37 cellular contexts compared by ENCODE assay signal in genomic region chr1:51444534-51445192, GRCh38.
A peak's percentile ranks its signal among the peaks of the same experiment; 100 is the strongest.
DNase-seq lines count a peak whose midpoint lies in the region; FAIRE-seq and TF ChIP-seq lines count a peak whose summit lies in the region.
"Had no signal": no experiment of that assay in that cellular context is flagged by ENCODE, and none has a peak within 500 bp of the region (broad histone marks: within the 10 kb centered on the region; RNA-seq: fewer than 3 reads in every experiment).

No MANE protein-coding gene starts in this region.

- WGBS in endodermal cell (ENCODE audit: insufficient coverage in 1 of 2, insufficient read length in 1 of 2), 2 experiments = 90 to 96% methylated on average over 3 of the region's 3 CpGs

- H3K27me3 Mint-ChIP-seq in endodermal cell (ENCODE audit: insufficient read depth) = no peaks in the 10 kb centered on the region
- H3K27me3 Mint-ChIP-seq: activated CD4-positive, alpha-beta memory T cell treated with anti-CD3 and anti-CD28 coated beads, Interleukin-2, amount 10 ng/mL, durations not matched to agents 7 days and 5 days; activated naive CD8-positive, alpha-beta T cell treated with anti-CD3 and anti-CD28 coated beads, Interleukin-2, amount 50 U/mL, for 24 hours had no signal

- CTCF ChIA-PET in A673 (lab: Charles Lee) = no interaction called here

- no peak overlapping the region for H3K4me3 Mint-ChIP-seq in endodermal cell
- H3K4me3 Mint-ChIP-seq: activated CD4-positive, alpha-beta memory T cell treated with anti-CD3 and anti-CD28 coated beads, Interleukin-2, amount 10 ng/mL, durations not matched to agents 7 days and 5 days; activated naive CD8-positive, alpha-beta T cell treated with anti-CD3 and anti-CD28 coated beads, Interleukin-2, amount 50 U/mL, for 24 hours had no signal

- no peaks in the 10 kb centered on the region for H3K27me3 ChIP-seq in A673 (replicated peaks; ENCODE audit: insufficient read depth, low read depth, low read length, poor library complexity)
- H3K27me3 ChIP-seq in endodermal cell (ENCODE audit: control insufficient read depth, insufficient read depth, low read length, poor library complexity, severe bottlenecking) = no peaks in the 10 kb centered on the region
- H3K27me3 ChIP-seq: body of pancreas, colonic mucosa, esophagus muscularis mucosa, heart right ventricle, Peyer's patch, SJCRH30, spleen, upper lobe of right lung had no signal

- BruUV-seq in A673 (replicated peaks; lab: Mats Ljungman, UMichigan) = no TSS peak

- H3K4me1 Mint-ChIP-seq in endodermal cell = peaks cover 40% of the 10 kb centered on the region

- H3K4me1 ChIP-seq in A673 (ENCODE audit: insufficient read depth, low read length, poor library complexity, severe bottlenecking) (peaks cover 59% of the 10 kb centered on the region), endodermal cell (ENCODE audit: control insufficient read depth, insufficient read depth, low read length) (peaks cover 15% of the 10 kb centered on the region)
- H3K4me1 ChIP-seq: Caco-2, colonic mucosa, Peyer's patch, SJCRH30 had no signal

- H3K9me3 Mint-ChIP-seq in endodermal cell = no peaks in the 10 kb centered on the region
- H3K9me3 Mint-ChIP-seq: activated CD4-positive, alpha-beta memory T cell treated with anti-CD3 and anti-CD28 coated beads, Interleukin-2, amount 10 ng/mL, durations not matched to agents 7 days and 5 days; activated naive CD8-positive, alpha-beta T cell treated with anti-CD3 and anti-CD28 coated beads, Interleukin-2, amount 50 U/mL, for 24 hours had no signal

- no peak for DNase-seq in A673 (ENCODE audit: low spot score)
- DNase-seq in GM12891 (ENCODE audit: insufficient read length, low spot score) = no peak
- no peak for DNase-seq in SK-N-MC (ENCODE audit: low read depth, low spot score)
- no peak for DNase-seq in endodermal cell
- DNase-seq in NCI-H146 treated with DMSO at 0.1 percent for 48 hours (lab: John Stamatoyannopoulos, UW; ENCODE audit: unreplicated experiment) = no peak
- DNase-seq in hippocampal formation (lab: John Stamatoyannopoulos, UW) = no peak
- DNase-seq in NCI-H1092 (lab: John Stamatoyannopoulos, UW) = no peak
- no peak for DNase-seq in coronary artery (ENCODE audit: low spot score)
- DNase-seq: activated CD4-positive, alpha-beta memory T cell treated with anti-CD3 and anti-CD28 coated beads, Interleukin-2, amount 10 ng/mL, durations not matched to agents 7 days and 5 days; activated CD8-positive, alpha-beta memory T cell treated with anti-CD3 and anti-CD28 coated beads, Interleukin-2, amount 50 U/mL, for 48 hours; activated effector memory CD4-positive, alpha-beta T cell treated with anti-CD3 and anti-CD28 coated beads, Interleukin-2, amount 50 U/mL, for 16 hours; activated naive CD8-positive, alpha-beta T cell treated with anti-CD3 and anti-CD28 coated beads, Interleukin-2, amount 50 U/mL, for 24 hours; body of pancreas; C1 segment of cervical spinal cord; Caco-2; colonic mucosa; DMS79; foreskin melanocyte; GOT3; heart right ventricle; mammary epithelial cell; NCI-H1105 treated with DMSO at 0.1 percent for 48 hours; NCI-H2029; NCI-H2227 treated with DMSO at 0.1 percent for 48 hours; NCI-H526 treated with DMSO at 0.1 percent for 48 hours; Peyer's patch; right cardiac atrium; SJCRH30; spleen; stimulated activated CD4-positive, alpha-beta T cell treated with anti-CD3 and anti-CD28 coated beads, Interleukin-4, amount 100 ng/mL, for 1 hour; substantia nigra; T-helper 1 cell; upper lobe of right lung had no signal

- intact Hi-C loops in A673 (cut with micrococcal nuclease; ENCODE audit: unreplicated experiment) = no loop called here

- H3K27ac Mint-ChIP-seq in endodermal cell = peak overlapping the region; percentile 32
- H3K27ac Mint-ChIP-seq: activated CD4-positive, alpha-beta memory T cell treated with anti-CD3 and anti-CD28 coated beads, Interleukin-2, amount 10 ng/mL, durations not matched to agents 7 days and 5 days; activated naive CD8-positive, alpha-beta T cell treated with anti-CD3 and anti-CD28 coated beads, Interleukin-2, amount 50 U/mL, for 24 hours had no signal

- TF ChIP-seq POLR2A in GM12891 (IDR thresholded peaks at IDR 0.05; ENCODE audit: low read depth, low read length) = no peak

- peaks cover 32% of the 10 kb centered on the region for H3K36me3 Mint-ChIP-seq in endodermal cell (ENCODE audit: low read depth)

- H3K27ac ChIP-seq in A673 (ENCODE audit: low read depth, low read length, poor library complexity, severe bottlenecking) (peak overlapping the region; percentile 78), SK-N-MC (peak overlapping the region; percentile 91), endodermal cell (ENCODE audit: low read depth, low read length) (no peak overlapping the region), coronary artery (no peak overlapping the region)
- H3K27ac ChIP-seq: body of pancreas, colonic mucosa, esophagus muscularis mucosa, parathyroid adenoma, Peyer's patch, SJCRH30 had no signal

- POLR2A ChIA-PET in A673 (lab: Charles Lee; ENCODE audit: low non-redundant PET) = no interaction called here

- FAIRE-seq in GM12891 (lab: Jason Lieb, UNC) = peak; percentile 77
- FAIRE-seq: K562, TTC549 had no signal

- TF ChIP-seq CTCF in A673 (conservative IDR thresholded peaks at IDR 0.05; ENCODE audit: low read depth, low read length) (no peak), endodermal cell (conservative IDR thresholded peaks at IDR 0.05) (no peak), coronary artery (IDR thresholded peaks at IDR 0.05) (no peak)

- H3K9ac ChIP-seq in SK-N-MC (ENCODE audit: insufficient read length) (peak overlapping the region; percentile 31), endodermal cell (ENCODE audit: extremely low read depth, low read length, poor library complexity, severe bottlenecking) (no peak overlapping the region)
- H3K9ac ChIP-seq: parathyroid adenoma had no signal

- H3K4me3 ChIP-seq in A673 (ENCODE audit: low read depth, low read length, poor library complexity, severe bottlenecking) = peak overlapping the region; percentile 1
- peak overlapping the region; percentile 64 for H3K4me3 ChIP-seq in SK-N-MC
- no peak overlapping the region for H3K4me3 ChIP-seq in endodermal cell (ENCODE audit: low read length)
- no peak overlapping the region for H3K4me3 ChIP-seq in coronary artery
- H3K4me3 ChIP-seq: body of pancreas, colonic mucosa, esophagus muscularis mucosa, heart right ventricle, K562, Peyer's patch, SJCRH30, spleen, upper lobe of right lung had no signal

- H3K9me3 ChIP-seq in A673 (ENCODE audit: low read depth, low read length, poor library complexity, severe bottlenecking) = no peaks in the 10 kb centered on the region
- H3K9me3 ChIP-seq in SK-N-MC (ENCODE audit: low read depth, low read length) = no peaks in the 10 kb centered on the region
- no peaks in the 10 kb centered on the region for H3K9me3 ChIP-seq in endodermal cell (ENCODE audit: control insufficient read depth, low read length)
- H3K9me3 ChIP-seq: body of pancreas, Caco-2, colonic mucosa, esophagus muscularis mucosa, heart right ventricle, Peyer's patch, SJCRH30, spleen, upper lobe of right lung had no signal

- H3K36me3 ChIP-seq in A673 (ENCODE audit: insufficient read depth, low read length, poor library complexity, severe bottlenecking) = peaks cover 2% of the 10 kb centered on the region
- 0 out of 2 replicates have a peak, but pooled peaks cover 4% of the 10 kb centered on the region for H3K36me3 ChIP-seq in SK-N-MC (ENCODE audit: insufficient read depth, low read length)
- H3K36me3 ChIP-seq in endodermal cell (ENCODE audit: control insufficient read depth, insufficient read depth, low read length) = peaks cover under 1% of the 10 kb centered on the region

TF ChIP-seq in GM12891, 5 proteins besides CTCF, POLR2A, EP300 and RAD21:
- no peak for TF ChIP-seq SPI1 (IDR thresholded peaks at IDR 0.05; ENCODE audit: low read depth, low read length)
- TF ChIP-seq TAF1 (IDR thresholded peaks at IDR 0.05; ENCODE audit: low read depth, low read length) = no peak
- TF ChIP-seq POU2F2 (IDR thresholded peaks at IDR 0.05; ENCODE audit: low read depth, low read length) = no peak
- TF ChIP-seq PAX5 (IDR thresholded peaks at IDR 0.05; ENCODE audit: insufficient read depth, low read length, severe bottlenecking) = no peak
- no peak for TF ChIP-seq POLR2AphosphoS5 (IDR thresholded peaks at IDR 0.05; ENCODE audit: low read depth, low read length)

Comparison
In these comparisons a context has a peak if more than half of its experiments do, and no peak if none do; other contexts are left out.
1. H3K27ac ChIP-seq: peak in A673 (single experiment) and SK-N-MC (single experiment); none in endodermal cell (single experiment) and coronary artery (0 of 2).
2. H3K4me3 ChIP-seq: peak in A673 (single experiment) and SK-N-MC (single experiment); none in endodermal cell (single experiment) and coronary artery (single experiment).